In the genomic region with DNA sequence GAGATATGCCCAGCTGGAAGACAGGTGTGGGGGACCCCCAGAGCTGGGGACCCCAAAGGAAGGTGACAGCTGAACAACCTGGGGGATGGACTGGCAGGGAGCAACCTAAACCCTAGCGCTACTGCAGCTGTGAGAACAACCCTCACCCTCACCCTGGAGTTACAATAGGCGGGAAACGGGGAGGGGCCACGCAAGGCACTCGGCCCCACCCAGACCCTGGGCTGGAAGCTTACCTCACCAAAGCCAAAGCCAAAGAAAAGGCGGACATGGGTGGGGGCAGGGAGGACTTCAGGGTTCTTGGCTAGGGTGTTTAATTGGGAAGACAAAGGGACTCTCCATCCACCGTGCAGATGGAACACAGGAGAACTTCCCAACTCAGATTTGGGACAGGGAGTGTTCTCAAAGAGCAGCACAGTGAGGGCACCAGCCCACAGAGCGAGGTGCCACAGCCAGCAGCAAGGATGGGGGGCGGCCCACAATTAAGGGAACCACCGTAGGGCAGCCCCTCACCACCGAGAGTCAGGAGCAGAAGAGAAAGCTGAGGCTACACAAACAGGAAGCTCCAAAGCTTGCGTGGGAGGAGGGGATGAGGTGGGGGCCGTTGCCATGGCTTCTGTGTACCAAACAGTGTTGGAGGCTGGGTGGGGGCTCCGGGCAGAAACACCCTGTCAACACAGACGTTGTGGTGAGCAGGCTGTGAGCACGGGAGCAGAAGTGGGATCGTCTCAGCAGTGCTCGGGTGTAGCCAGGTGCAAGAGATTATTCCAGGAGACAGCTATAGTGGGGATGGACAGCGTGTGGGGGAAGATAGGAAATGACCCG, we compare ENCODE assay signal across 8 cellular contexts. TPM values are rescaled to one million over a fixed set of nuclear protein-coding genes. Genes with fewer than 3 reads are reported as not detected.
DNase-seq lines count a peak whose midpoint lies in the region; ATAC-seq and TF ChIP-seq lines count a peak whose summit lies in the region.

No MANE protein-coding gene starts in this region.

- peak in 1 of 2 donors; percentile 20 for TF ChIP-seq POLR2A in lower leg skin (IDR thresholded peaks at IDR 0.05)

- intact Hi-C loops in lower leg skin (cut with DNase I; ENCODE audit: low total_unique reads): no loop called here

- ATAC-seq in GM18502 (IDR thresholded peaks at IDR 0.05; ENCODE audit: poor library complexity, unreplicated experiment) (peak; percentile 33), HG02852 (IDR thresholded peaks at IDR 0.05; ENCODE audit: unreplicated experiment) (peak; percentile 27)

- WGBS in lower leg skin, 2 donors: 0 to 1% methylated on average over 20 of the region's 20 CpGs

- peak overlapping the region; percentile 78 for H3K4me3 ChIP-seq in lower leg skin (ENCODE audit: low read depth, poor library complexity, severe bottlenecking)

- TF ChIP-seq CTCF in lower leg skin (IDR thresholded peaks at IDR 0.05): no peak

- DNase-seq in NCI-H2029 treated with DMSO at 0.1 percent for 48 hours (lab: John Stamatoyannopoulos, UW): peak; percentile 59
- DNase-seq in activated CD4-positive, CD25-positive, alpha-beta regulatory T cell treated with anti-CD3 and anti-CD28 coated beads, Interleukin-2, amount 50 U/mL, for 16 hours (ENCODE audit: low read depth, low spot score): peak; percentile 73
- peak; percentile 96 for DNase-seq in central memory CD4-positive, alpha-beta T cell
- peak; percentile 91 to 97 for DNase-seq in lower leg skin (ENCODE audit: low spot score in 2 of 2)
- peak; percentile 65 to 74 (median 71) for DNase-seq in stimulated activated CD4-positive, alpha-beta T cell treated with anti-CD3 and anti-CD28 coated beads, TNF-alpha, amount 100 ng/mL, for 48 hours (ENCODE audit: low read depth in 3 of 3)
- no peak for DNase-seq in HuH-7.5 (ENCODE audit: low spot score)

RNA-seq across cellular contexts. Expression of a gene that starts 1.9 kb away (rescaled TPM):
- total RNA-seq in lower leg skin: 100 to 1,000 TPM; 244 to 413 (median 306) TPM

RNA-seq across cellular contexts. Expression of a gene that starts 22.0 kb away (rescaled TPM):
- total RNA-seq in lower leg skin: 10 to 100 TPM; 17.7 to 29.6 (median 19.6) TPM

RNA-seq across cellular contexts. Expression of a gene that starts 23.4 kb away (rescaled TPM):
- 1 to 10 TPM in 1 of 4 donors, under 1 TPM in 3; 0.46 to 3.0 (median 0.66) TPM for total RNA-seq in lower leg skin

RNA-seq across cellular contexts. Expression of a gene that starts 30.6 kb away (rescaled TPM):
- not detected for total RNA-seq in lower leg skin
